In the genomic region with DNA sequence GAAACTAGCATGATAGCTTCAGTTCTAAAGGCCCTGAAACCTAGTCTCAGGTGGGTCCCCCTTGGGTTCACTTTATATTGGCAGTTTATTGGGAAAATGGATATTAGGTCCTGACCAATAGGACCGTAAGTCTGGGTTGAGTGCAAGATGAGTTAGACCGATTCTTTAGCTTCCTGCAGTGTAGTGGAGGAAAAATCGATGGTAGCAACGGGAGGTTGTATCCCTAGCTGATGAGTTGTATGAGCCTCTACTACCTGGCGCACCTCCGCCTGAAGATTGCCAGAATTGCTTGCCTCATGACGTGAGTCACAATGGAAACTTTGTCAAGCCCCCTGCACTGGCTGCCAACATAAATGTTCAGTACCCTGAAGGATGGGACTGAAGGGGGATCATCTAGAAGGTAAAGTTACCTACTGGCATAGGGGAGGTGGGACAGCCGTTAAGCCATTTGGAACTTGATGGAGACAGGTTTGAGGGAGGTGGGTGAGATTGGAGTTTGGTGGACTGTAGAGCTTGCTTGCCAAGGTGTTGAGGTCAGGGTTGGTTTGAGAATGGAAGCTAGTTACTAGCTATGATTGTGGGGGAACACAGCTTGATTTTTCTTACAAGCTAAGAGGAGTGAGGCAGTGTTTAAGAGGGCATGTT, we compare ENCODE assay signal across 8 cellular contexts. TPM values are rescaled to one million over a fixed set of nuclear protein-coding genes. Genes with fewer than 3 reads are reported as not detected.
DNase-seq lines count a peak whose midpoint lies in the region; ATAC-seq and TF ChIP-seq lines count a peak whose summit lies in the region.

No MANE protein-coding gene starts in this region.

- no peak overlapping the region for H4K8ac ChIP-seq in neuronal stem cell (ENCODE audit: low read depth, low read length)

- H2BK15ac ChIP-seq in neuronal stem cell (ENCODE audit: low read length), result no peak overlapping the region

- ATAC-seq in GM21528 (IDR thresholded peaks at IDR 0.05; ENCODE audit: low FRiP score, unreplicated experiment), result no peak
- no peak for ATAC-seq in mucosa of descending colon

- DNase-seq in SK-N-MC (ENCODE audit: low read depth, low spot score) (no peak), colonic mucosa (no peak), neuronal stem cell (ENCODE audit: low spot score) (no peak), mucosa of gallbladder (ENCODE audit: low spot score) (no peak), AML-193 (lab: John Stamatoyannopoulos, UW) (no peak), mucosa of descending colon (no peak)

- no CpG with 5 or more reads among the region's 8 CpGs for WGBS in neuronal stem cell (ENCODE audit: extremely low coverage in 2 of 2, insufficient read length in 2 of 2, insufficient replicate concordance in 1 of 2), 2 donors

- peak overlapping the region; percentile 100 for H3K9ac ChIP-seq in SK-N-MC (ENCODE audit: insufficient read length)
- peak overlapping the region; percentile 44 to 98 for H3K9ac ChIP-seq in colonic mucosa (ENCODE audit: low read depth in 2 of 2, low read length in 2 of 2)
- H3K9ac ChIP-seq in neuronal stem cell (ENCODE audit: low read depth, low read length, poor library complexity), result no peak overlapping the region

- H2AK5ac ChIP-seq in neuronal stem cell (ENCODE audit: low read depth, low read length), result no peak overlapping the region

- H3K27me3 ChIP-seq in colonic mucosa (no peaks in the 10 kb centered on the region), neuronal stem cell (ENCODE audit: control insufficient read depth in 3 of 3, insufficient read depth in 3 of 3, low read depth in 1 of 3, low read length in 3 of 3) (no peaks in the 10 kb centered on the region)

- H3K4me1 ChIP-seq in colonic mucosa (peaks cover 25% of the 10 kb centered on the region), neuronal stem cell (ENCODE audit: control insufficient read depth in 2 of 2, insufficient read depth in 1 of 2, low read depth in 1 of 2, low read length in 2 of 2) (peaks cover 9 to 19% of the 10 kb centered on the region in 2 donors), mucosa of descending colon (ENCODE audit: low read depth) (peaks cover 46% of the 10 kb centered on the region)

- H3K4ac ChIP-seq in neuronal stem cell (ENCODE audit: low read length), result no peak overlapping the region

- H2BK120ac ChIP-seq in neuronal stem cell (ENCODE audit: low read depth, low read length), result no peak overlapping the region

- no peak overlapping the region for H3K18ac ChIP-seq in neuronal stem cell (ENCODE audit: low read length)

- no peak overlapping the region for H2BK5ac ChIP-seq in neuronal stem cell (ENCODE audit: low read length)

- no peak overlapping the region for H3K14ac ChIP-seq in neuronal stem cell (ENCODE audit: low read length)

- no peak overlapping the region for H2AFZ ChIP-seq in neuronal stem cell (ENCODE audit: low read length)

- peak overlapping the region; percentile 100 for H3K27ac ChIP-seq in SK-N-MC
- H3K27ac ChIP-seq in colonic mucosa, result peak overlapping the region; percentile 84
- peak overlapping the region; percentile 36 for H3K27ac ChIP-seq in neuronal stem cell (replicated peaks; ENCODE audit: low read length)

- H3K9me3 ChIP-seq in SK-N-MC (ENCODE audit: low read depth, low read length) (no peaks in the 10 kb centered on the region), colonic mucosa (no peaks in the 10 kb centered on the region), neuronal stem cell (replicated peaks in 1 of 2; ENCODE audit: control insufficient read depth in 2 of 2, insufficient read depth in 1 of 2, low read depth in 1 of 2, low read length in 2 of 2) (peaks cover 2 to 3% of the 10 kb centered on the region in 2 donors), mucosa of descending colon (no peaks in the 10 kb centered on the region)

- peaks cover 78% of the 10 kb centered on the region for H3K36me3 ChIP-seq in SK-N-MC (ENCODE audit: insufficient read depth, low read length)
- no peaks in the 10 kb centered on the region for H3K36me3 ChIP-seq in colonic mucosa
- peaks cover 31 to 72% of the 10 kb centered on the region in 2 donors for H3K36me3 ChIP-seq in neuronal stem cell (replicated peaks in 1 of 2; ENCODE audit: control insufficient read depth in 2 of 2, insufficient read depth in 2 of 2, low read length in 2 of 2)
- peaks cover 6% of the 10 kb centered on the region for H3K36me3 ChIP-seq in mucosa of descending colon (ENCODE audit: low read depth)

- H2BK12ac ChIP-seq in neuronal stem cell (ENCODE audit: low read length), result no peak overlapping the region

- H3K79me1 ChIP-seq in neuronal stem cell (ENCODE audit: low read depth, low read length), result no peaks in the 10 kb centered on the region

- H3K4me3 ChIP-seq in GM08714 (ENCODE audit: low read length) (peak overlapping the region; percentile 99; the same call in 1 of the 2 replicates), SK-N-MC (peak overlapping the region; percentile 89), colonic mucosa (no peak overlapping the region), neuronal stem cell (ENCODE audit: low read length in 2 of 2) (peak overlapping the region in 1 of 2 donors; percentile 26), mucosa of descending colon (no peak overlapping the region)

- TF ChIP-seq CTCF in colonic mucosa (IDR thresholded peaks at IDR 0.05), result no peak
- no peak for TF ChIP-seq CTCF in mucosa of descending colon (IDR thresholded peaks at IDR 0.05)

- intact Hi-C loops in colonic mucosa (cut with DNase I), result no loop called here
- intact Hi-C loops in mucosa of descending colon (cut with DNase I, micrococcal nuclease), result loop anchor here in 1 of 2 donors (10.0 kb wide), 1 partner anchor 95 kb away; no protein-coding TSS in a partner anchor

- H3K4me2 ChIP-seq in neuronal stem cell (ENCODE audit: insufficient read depth, low read length, poor library complexity, severe bottlenecking), result no peak overlapping the region

- H4K91ac ChIP-seq in neuronal stem cell (ENCODE audit: low read depth, low read length, poor library complexity), result no peak overlapping the region

- peak overlapping the region; percentile 70 for H3K23ac ChIP-seq in neuronal stem cell (ENCODE audit: low read depth, low read length, poor library complexity)

RNA-seq across cellular contexts. Expression of a gene that starts 4.0 kb away (rescaled TPM):
- 100 to 1,000 TPM in 1 of 2 donors, 10 to 100 TPM in 1; 29.9 to 101 TPM for total RNA-seq in colonic mucosa
- 43.1 TPM for polyA plus RNA-seq in neuronal stem cell (2013, experiment 1 of 2)
- polyA plus RNA-seq in neuronal stem cell (2013, experiment 2 of 2), result 42.3 TPM
- total RNA-seq in mucosa of gallbladder, result 30.3 TPM
- total RNA-seq in mucosa of descending colon, result 10 to 100 TPM; 23.0 to 34.3 (median 25.3) TPM

RNA-seq across cellular contexts. Expression of a gene that starts 43.1 kb away (rescaled TPM):
- total RNA-seq in colonic mucosa (10 to 100 TPM; 22.1 to 28.6 TPM), mucosa of gallbladder (19.3 TPM), mucosa of descending colon (10 to 100 TPM; 13.1 to 20.9 (median 16.0) TPM)
- polyA plus RNA-seq in neuronal stem cell (2013, experiment 1 of 2), result 27.6 TPM
- polyA plus RNA-seq in neuronal stem cell (2013, experiment 2 of 2), result 26.0 TPM

Comparison
In these comparisons a context has a peak if more than half of its experiments do, and no peak if none do; other contexts are left out.
1. H3K4me3 ChIP-seq: peak in GM08714 (single experiment) and SK-N-MC (single experiment); none in colonic mucosa (single experiment) and mucosa of descending colon (single experiment).
2. H3K27ac ChIP-seq: peak in every context shown above with its lines; median percentile 100 in SK-N-MC; 84 in colonic mucosa; 36 in neuronal stem cell.